In the genomic region with DNA sequence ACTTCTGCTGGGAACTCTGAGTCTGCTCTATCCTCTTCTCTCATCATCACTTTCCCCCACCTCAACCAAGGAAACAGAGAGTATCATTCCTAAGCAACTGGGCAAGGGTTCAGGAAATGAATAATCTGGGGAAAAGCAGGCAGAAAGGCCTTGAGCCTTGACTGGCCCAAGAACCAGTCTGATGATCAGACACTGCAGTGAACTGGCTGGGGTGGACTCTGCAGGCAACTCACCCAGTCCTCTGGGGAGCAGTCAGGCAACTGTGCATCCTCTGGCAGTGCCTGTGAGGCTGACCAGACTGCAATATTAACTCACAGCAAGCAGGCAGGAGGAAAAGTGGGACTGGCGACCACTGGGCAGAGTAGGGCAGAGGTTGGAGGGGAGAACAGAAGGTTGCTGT, we compare ENCODE assay signal across 11 cellular contexts. TPM values are rescaled to one million over a fixed set of nuclear protein-coding genes. Genes with fewer than 3 reads are reported as not detected.
DNase-seq lines count a peak whose midpoint lies in the region; ATAC-seq and TF ChIP-seq lines count a peak whose summit lies in the region.
"Had no signal": no experiment of that assay in that cellular context is flagged by ENCODE, and none has a peak within 500 bp of the region (broad histone marks: within the 10 kb centered on the region; RNA-seq: fewer than 3 reads in every experiment).

No MANE protein-coding gene starts in this region.

- H3K4me3 Mint-ChIP-seq in Caco-2 (ENCODE audit: unreplicated experiment): peak overlapping the region; percentile 76
- H3K4me3 Mint-ChIP-seq in effector memory CD8-positive, alpha-beta T cell: peak overlapping the region; percentile 69 to 74
- peak overlapping the region; percentile 91 for H3K4me3 Mint-ChIP-seq in neural crest cell

- H3K4me1 ChIP-seq in Caco-2: peaks cover 8% of the 10 kb centered on the region
- peaks cover 18% of the 10 kb centered on the region for H3K4me1 ChIP-seq in KMS-11 (ENCODE audit: low read depth, poor library complexity, severe bottlenecking)

- H3K4me1 Mint-ChIP-seq in Caco-2 (ENCODE audit: low read depth, unreplicated experiment): peaks cover 10% of the 10 kb centered on the region
- H3K4me1 Mint-ChIP-seq in effector memory CD8-positive, alpha-beta T cell (ENCODE audit: low read depth in 2 of 2): peaks cover 11 to 16% of the 10 kb centered on the region in 2 donors
- H3K4me1 Mint-ChIP-seq in neural crest cell: peaks cover 19% of the 10 kb centered on the region

- no peak overlapping the region for H3K4me2 ChIP-seq in KMS-11

- DNase-seq in Caco-2 (no peak), neural crest cell (ENCODE audit: low read depth, low spot score) (no peak), LoVo (ENCODE audit: low spot score) (no peak)
- no peak for DNase-seq in effector memory CD8-positive, alpha-beta T cell
- DNase-seq: NCI-H2081 treated with DMSO at 0.1 percent for 48 hours, Peyer's patch, substantia nigra had no signal

- no peak for TF ChIP-seq CTCF in Caco-2 (IDR thresholded peaks at IDR 0.05; ENCODE audit: insufficient read depth in 1 of 2, low read depth in 1 of 2, low read length in 1 of 2, severe bottlenecking in 1 of 2, unreplicated experiment in 1 of 2)
- no peak for TF ChIP-seq CTCF in KMS-11 (conservative IDR thresholded peaks at IDR 0.05; ENCODE audit: low read depth, low read length)
- no peak for TF ChIP-seq CTCF in neural crest cell (conservative IDR thresholded peaks at IDR 0.05)

- H3K36me3 Mint-ChIP-seq in Caco-2 (ENCODE audit: insufficient read depth, unreplicated experiment) (no peaks in the 10 kb centered on the region), neural crest cell (ENCODE audit: low read depth) (no peaks in the 10 kb centered on the region)
- H3K36me3 Mint-ChIP-seq in effector memory CD8-positive, alpha-beta T cell (ENCODE audit: insufficient read depth): no peaks in the 10 kb centered on the region
- H3K36me3 Mint-ChIP-seq: activated naive CD4-positive, alpha-beta T cell treated with anti-CD3 and anti-CD28 coated beads, Interleukin-2, amount 50 U/mL, for 72 hours had no signal

- 0 out of 2 replicates have a peak overlapping the region, but pooled peaks have one; percentile 95 for H2AFZ ChIP-seq in KMS-11 (ENCODE audit: low read depth)

- H3K9me3 Mint-ChIP-seq in Caco-2 (ENCODE audit: unreplicated experiment) (no peaks in the 10 kb centered on the region), neural crest cell (no peaks in the 10 kb centered on the region)
- H3K9me3 Mint-ChIP-seq in effector memory CD8-positive, alpha-beta T cell: no peaks in the 10 kb centered on the region
- H3K9me3 Mint-ChIP-seq: activated naive CD4-positive, alpha-beta T cell treated with anti-CD3 and anti-CD28 coated beads, Interleukin-2, amount 50 U/mL, for 72 hours had no signal

- CTCF ChIA-PET in Caco-2 (lab: Charles Lee): interaction anchor here (1.3 to 1.4 kb wide), 2 partner anchors 25 to 40 kb away, joined by 4 to 6 read pairs; partner anchors contain the start of genes NUDT17 and PIAS3

- POLR2A ChIA-PET in Caco-2 (lab: Charles Lee): no interaction called here

- no TSS peak for BruUV-seq in Caco-2 (replicated peaks; lab: Mats Ljungman, UMichigan)

- no peak overlapping the region for H3K4me3 ChIP-seq in Caco-2 (ENCODE audit: low read depth, low read length)
- no peak overlapping the region for H3K4me3 ChIP-seq in KMS-11 (IDR thresholded peaks at IDR 0.05; ENCODE audit: insufficient read depth, low read depth, low read length)

- H4K20me1 ChIP-seq in KMS-11 (ENCODE audit: insufficient read depth): no peaks in the 10 kb centered on the region

- intact Hi-C loops in Caco-2 (cut with micrococcal nuclease; ENCODE audit: unreplicated experiment): loop anchor here (2.0 kb wide), 1 partner anchor 26 kb away; the partner anchor contains the start of gene PIAS3

- no peaks in the 10 kb centered on the region for H3K9me3 ChIP-seq in Caco-2
- H3K9me3 ChIP-seq: Peyer's patch had no signal

- H3K27me3 ChIP-seq in Caco-2 (replicated peaks; ENCODE audit: control insufficient read depth, insufficient read depth, low read length) (0 out of 2 replicates have a peak, but pooled peaks cover 2% of the 10 kb centered on the region), KMS-11 (ENCODE audit: insufficient read depth, low read depth) (peaks cover 25% of the 10 kb centered on the region)
- H3K27me3 ChIP-seq: Peyer's patch had no signal

- no peak for ATAC-seq in effector memory CD8-positive, alpha-beta T cell (replicated peaks)
- no peak for ATAC-seq in GM21825 (IDR thresholded peaks at IDR 0.05; ENCODE audit: unreplicated experiment)
- ATAC-seq in HG03354 (IDR thresholded peaks at IDR 0.05; ENCODE audit: poor library complexity, severe bottlenecking, unreplicated experiment): no peak
- ATAC-seq: activated naive CD4-positive, alpha-beta T cell treated with anti-CD3 and anti-CD28 coated beads, Interleukin-2, amount 50 U/mL, for 72 hours had no signal

- no peak overlapping the region for H3K9ac ChIP-seq in KMS-11

- no peaks in the 10 kb centered on the region for H3K36me3 ChIP-seq in Caco-2 (ENCODE audit: control insufficient read depth, insufficient read depth, low read length)
- no peaks in the 10 kb centered on the region for H3K36me3 ChIP-seq in KMS-11 (ENCODE audit: insufficient read depth)
- H3K36me3 ChIP-seq: Peyer's patch had no signal

- no peaks in the 10 kb centered on the region for H3K79me2 ChIP-seq in KMS-11 (ENCODE audit: insufficient read depth, low read depth)

- H3K27me3 Mint-ChIP-seq in Caco-2 (ENCODE audit: insufficient read depth, unreplicated experiment) (peaks cover 17% of the 10 kb centered on the region), neural crest cell (ENCODE audit: low read depth) (peaks cover 74% of the 10 kb centered on the region)
- H3K27me3 Mint-ChIP-seq in effector memory CD8-positive, alpha-beta T cell: peaks cover 13 to 36% of the 10 kb centered on the region in 2 donors

- no peak overlapping the region for H3K27ac ChIP-seq in KMS-11
- H3K27ac ChIP-seq: Peyer's patch had no signal

- H3K27ac Mint-ChIP-seq in Caco-2 (ENCODE audit: unreplicated experiment) (no peak overlapping the region), neural crest cell (ENCODE audit: unreplicated experiment) (no peak overlapping the region)
- no peak overlapping the region for H3K27ac Mint-ChIP-seq in effector memory CD8-positive, alpha-beta T cell
- H3K27ac Mint-ChIP-seq: activated naive CD4-positive, alpha-beta T cell treated with anti-CD3 and anti-CD28 coated beads, Interleukin-2, amount 50 U/mL, for 72 hours had no signal

RNA-seq across cellular contexts. Expression of gene ANKRD35, which starts 1.0 kb away (rescaled TPM):
- total RNA-seq in Caco-2 (2022) (0.09 and 0.34 TPM in 2 replicates), neural crest cell (0.07 and 0.11 TPM in 2 replicates)

RNA-seq across cellular contexts. Expression of gene ITGA10, which starts 25.2 kb away (rescaled TPM):
- 0.12 and 0.43 TPM in 2 replicates for total RNA-seq in Caco-2 (2022)
- total RNA-seq in neural crest cell: 0.55 and 1.0 TPM in 2 replicates

RNA-seq across cellular contexts. Expression of gene PIAS3, which starts 25.8 kb away (rescaled TPM):
- total RNA-seq in Caco-2 (2022) (20.3 and 22.0 TPM in 2 replicates), neural crest cell (35.1 and 38.7 TPM in 2 replicates)

RNA-seq across cellular contexts. Expression of gene PEX11B, which starts 33.8 kb away (rescaled TPM):
- total RNA-seq in Caco-2 (2022): 14.5 and 16.1 TPM in 2 replicates
- total RNA-seq in neural crest cell: 18.7 and 22.1 TPM in 2 replicates

RNA-seq across cellular contexts. Expression of gene NUDT17, which starts 39.2 kb away (rescaled TPM):
- total RNA-seq in Caco-2 (2022) (4.8 and 6.4 TPM in 2 replicates), neural crest cell (4.5 TPM in 2 replicates)
